In the genomic region with DNA sequence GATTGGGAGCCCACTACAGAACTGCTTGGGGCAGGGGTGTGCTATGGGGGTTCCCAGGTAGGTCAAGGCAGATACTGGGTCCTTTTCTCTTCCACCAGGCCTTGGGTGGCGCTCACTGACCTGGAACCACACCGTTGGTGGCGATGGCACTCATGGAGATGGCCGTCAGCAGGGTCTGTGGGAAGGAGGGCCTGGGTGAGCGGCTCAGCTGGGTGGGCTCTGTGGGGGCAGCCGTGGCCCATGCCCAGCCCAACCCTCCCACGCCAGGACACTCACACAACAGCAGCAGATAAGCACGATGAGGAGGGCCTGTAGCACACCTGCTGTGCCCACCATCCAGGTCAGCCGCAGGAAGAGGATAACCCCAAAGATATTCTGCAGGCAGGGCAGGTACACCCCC, we compare ENCODE assay signal across 29 cellular contexts. TPM values are rescaled to one million over a fixed set of nuclear protein-coding genes. Genes with fewer than 3 reads are reported as not detected.
"Had no signal": no experiment of that assay in that cellular context is flagged by ENCODE, and none has a peak within 500 bp of the region (broad histone marks: within the 10 kb centered on the region; RNA-seq: fewer than 3 reads in every experiment).

No MANE protein-coding gene starts in this region.

- H3K4me1 ChIP-seq: SJCRH30 had no signal

- H3K27me3 ChIP-seq: MG63, SJCRH30 had no signal

- H3K4me3 Mint-ChIP-seq: activated CD4-positive, alpha-beta memory T cell treated with anti-CD3 and anti-CD28 coated beads for 36 hours; activated CD4-positive, alpha-beta T cell treated with anti-CD3 and anti-CD28 coated beads, Interleukin-2, amount 10 ng/mL, durations not matched to agents 7 days and 5 days; activated naive CD4-positive, alpha-beta T cell treated with anti-CD3 and anti-CD28 coated beads, Interleukin-2, amount 10 ng/mL, durations not matched to agents 7 days and 5 days; activated naive CD8-positive, alpha-beta T cell treated with anti-CD3 and anti-CD28 coated beads for 36 hours; activated T-helper 17 cell treated with anti-CD3 and anti-CD28 coated beads, Interleukin-2, amount 50 U/mL, for 72 hours had no signal

- H3K36me3 ChIP-seq: MG63 had no signal

- H3K27ac Mint-ChIP-seq: activated CD4-positive, alpha-beta memory T cell treated with anti-CD3 and anti-CD28 coated beads for 36 hours; activated CD4-positive, alpha-beta T cell treated with anti-CD3 and anti-CD28 coated beads, Interleukin-2, amount 10 ng/mL, durations not matched to agents 7 days and 5 days; activated naive CD4-positive, alpha-beta T cell treated with anti-CD3 and anti-CD28 coated beads, Interleukin-2, amount 10 ng/mL, durations not matched to agents 7 days and 5 days; activated naive CD8-positive, alpha-beta T cell treated with anti-CD3 and anti-CD28 coated beads for 36 hours had no signal

- H3K9me3 ChIP-seq: MG63, SJCRH30, SK-N-SH had no signal

- H3K4me1 Mint-ChIP-seq: activated CD4-positive, alpha-beta T cell treated with anti-CD3 and anti-CD28 coated beads, Interleukin-2, amount 10 ng/mL, durations not matched to agents 7 days and 5 days; activated naive CD4-positive, alpha-beta T cell treated with anti-CD3 and anti-CD28 coated beads, Interleukin-2, amount 10 ng/mL, durations not matched to agents 7 days and 5 days; activated naive CD8-positive, alpha-beta T cell treated with anti-CD3 and anti-CD28 coated beads for 36 hours had no signal

- H3K27me3 Mint-ChIP-seq: activated CD4-positive, alpha-beta memory T cell treated with anti-CD3 and anti-CD28 coated beads for 36 hours; activated CD4-positive, alpha-beta T cell treated with anti-CD3 and anti-CD28 coated beads, Interleukin-2, amount 10 ng/mL, durations not matched to agents 7 days and 5 days; activated naive CD4-positive, alpha-beta T cell treated with anti-CD3 and anti-CD28 coated beads, Interleukin-2, amount 10 ng/mL, durations not matched to agents 7 days and 5 days; activated naive CD8-positive, alpha-beta T cell treated with anti-CD3 and anti-CD28 coated beads for 36 hours; activated T-helper 17 cell treated with anti-CD3 and anti-CD28 coated beads, Interleukin-2, amount 50 U/mL, for 72 hours had no signal

- DNase-seq: activated CD4-positive, alpha-beta memory T cell treated with anti-CD3 and anti-CD28 coated beads for 36 hours; activated CD4-positive, alpha-beta T cell treated with anti-CD3 and anti-CD28 coated beads, Interleukin-2, amount 10 ng/mL, durations not matched to agents 7 days and 5 days; activated CD4-positive, CD25-positive, alpha-beta regulatory T cell; activated gamma-delta T cell; activated naive CD4-positive, alpha-beta T cell treated with anti-CD3 and anti-CD28 coated beads, Interleukin-2, amount 10 ng/mL, durations not matched to agents 7 days and 5 days; activated naive CD8-positive, alpha-beta T cell treated with anti-CD3 and anti-CD28 coated beads for 36 hours; activated T-cell treated with anti-CD3 and anti-CD28 coated beads for 4 hours; activated T-cell treated with anti-CD3 and anti-CD28 coated beads, Interleukin-2, amount 50 U/mL, for 48 hours; MG63; MV-4-11; NCI-H1092 treated with DMSO at 0.1 percent for 48 hours; NCI-H1417 treated with DMSO at 0.1 percent for 48 hours; NCI-H1694; NCI-H2029; NCI-H2107; NCI-H2171 treated with DMSO at 0.1 percent for 48 hours; NCI-H345; NCI-H510A; NCI-H526 treated with DMSO at 0.1 percent for 48 hours; NCI-H82; Right ventricle myocardium superior; SJCRH30; SK-N-SH; T-helper 1 cell had no signal

- ATAC-seq: activated T-helper 17 cell treated with anti-CD3 and anti-CD28 coated beads, Interleukin-2, amount 50 U/mL, for 72 hours had no signal

- H3K27ac ChIP-seq: SJCRH30, VCaP had no signal

- H3K4me3 ChIP-seq: MG63, SJCRH30 had no signal

- H3K9me3 Mint-ChIP-seq: activated CD4-positive, alpha-beta memory T cell treated with anti-CD3 and anti-CD28 coated beads for 36 hours; activated CD4-positive, alpha-beta T cell treated with anti-CD3 and anti-CD28 coated beads, Interleukin-2, amount 10 ng/mL, durations not matched to agents 7 days and 5 days; activated naive CD4-positive, alpha-beta T cell treated with anti-CD3 and anti-CD28 coated beads, Interleukin-2, amount 10 ng/mL, durations not matched to agents 7 days and 5 days; activated naive CD8-positive, alpha-beta T cell treated with anti-CD3 and anti-CD28 coated beads for 36 hours; activated T-helper 17 cell treated with anti-CD3 and anti-CD28 coated beads, Interleukin-2, amount 50 U/mL, for 72 hours had no signal

RNA-seq across cellular contexts. Expression of a gene that starts 22.7 kb away (rescaled TPM):
- total RNA-seq: activated CD4-positive, alpha-beta memory T cell treated with anti-CD3 and anti-CD28 coated beads for 36 hours; cardiac septum; OCI-LY7; Right ventricle myocardium superior; RPMI7951; SJCRH30 had no signal
- polyA plus RNA-seq: SK-N-SH had no signal

RNA-seq across cellular contexts. Expression of a gene that starts 26.0 kb away (rescaled TPM):
- total RNA-seq: cardiac septum had no signal
